ENCODE assay signal across 8 cellular contexts in the genomic region with DNA sequence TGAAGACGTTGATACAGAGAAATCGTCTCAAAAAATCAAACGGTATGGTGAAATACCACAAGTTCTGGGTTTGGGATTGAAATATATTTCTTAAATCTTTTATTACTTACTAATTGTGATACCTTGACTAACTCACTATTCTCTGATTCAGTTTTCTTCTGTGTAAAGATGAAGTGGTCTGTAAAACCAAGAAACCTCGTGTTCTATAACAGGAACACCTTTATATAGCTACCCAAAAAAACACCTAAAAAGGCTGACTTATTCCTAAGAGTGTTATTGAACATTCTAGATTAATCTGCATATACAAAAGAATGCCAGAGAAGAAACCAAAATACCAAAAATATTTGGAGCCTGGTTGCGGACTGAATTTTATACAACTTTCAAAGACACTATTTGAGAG. TPM values are rescaled to one million over a fixed set of nuclear protein-coding genes. Genes with fewer than 3 reads are reported as not detected.
A peak's percentile ranks its signal among the peaks of the same experiment; 100 is the strongest.
DNase-seq lines count a peak whose midpoint lies in the region; ATAC-seq, FAIRE-seq and TF ChIP-seq lines count a peak whose summit lies in the region.

No MANE protein-coding gene starts in this region.

- H3K4me1 ChIP-seq in thoracic aorta (ENCODE audit: control insufficient read depth in 1 of 2, low read depth in 2 of 2): peaks cover 12 to 14% of the 10 kb centered on the region in 2 donors

- peak overlapping the region; percentile 48 to 76 for H3K27ac ChIP-seq in thoracic aorta

- peak overlapping the region; percentile 79 for H3K4me3 Mint-ChIP-seq in activated CD8-positive, alpha-beta memory T cell treated with anti-CD3 and anti-CD28 coated beads, Interleukin-2, amount 10 ng/mL, durations not matched to agents 7 days and 5 days
- H3K4me3 Mint-ChIP-seq in activated CD4-positive, alpha-beta memory T cell treated with anti-CD3 and anti-CD28 coated beads for 36 hours: peak overlapping the region; percentile 82

- no peak for TF ChIP-seq CTCF in thoracic aorta (IDR thresholded peaks at IDR 0.05)

- intact Hi-C loops in activated CD4-positive, alpha-beta memory T cell treated with anti-CD3 and anti-CD28 coated beads for 36 hours (cut with micrococcal nuclease): loop anchor here (5.0 to 10.0 kb wide), 3 partner anchors 268 to 1530 kb away; no protein-coding TSS in a partner anchor

- ATAC-seq in activated CD8-positive, alpha-beta memory T cell treated with anti-CD3 and anti-CD28 coated beads, Interleukin-2, amount 10 ng/mL, durations not matched to agents 7 days and 5 days: no peak
- ATAC-seq in thoracic aorta (ENCODE audit: insufficient number of reproducible peaks, low FRiP score, low read depth) (no peak), HG03432 (IDR thresholded peaks at IDR 0.05; ENCODE audit: unreplicated experiment) (no peak)

- CTCF ChIA-PET in activated CD8-positive, alpha-beta memory T cell treated with anti-CD3 and anti-CD28 coated beads, Interleukin-2, amount 10 ng/mL, durations not matched to agents 7 days and 5 days (lab: Charles Lee): no interaction called here
- CTCF ChIA-PET in activated CD4-positive, alpha-beta memory T cell treated with anti-CD3 and anti-CD28 coated beads for 36 hours (lab: Charles Lee): no interaction called here

- POLR2A ChIA-PET in activated CD4-positive, alpha-beta memory T cell treated with anti-CD3 and anti-CD28 coated beads for 36 hours (lab: Charles Lee): no interaction called here

- H3K4me3 ChIP-seq in thoracic aorta: peak overlapping the region; percentile 83

- no peaks in the 10 kb centered on the region for H3K9me3 ChIP-seq in thoracic aorta

- H3K36me3 ChIP-seq in thoracic aorta: no peaks in the 10 kb centered on the region

- DNase-seq in activated CD8-positive, alpha-beta memory T cell treated with anti-CD3 and anti-CD28 coated beads, Interleukin-2, amount 10 ng/mL, durations not matched to agents 7 days and 5 days: no peak
- DNase-seq in activated CD8-positive, alpha-beta memory T cell treated with anti-CD3 and anti-CD28 coated beads, Interleukin-2, amount 50 U/mL, for 4 hours: no peak
- DNase-seq in activated CD4-positive, alpha-beta memory T cell treated with anti-CD3 and anti-CD28 coated beads for 36 hours: no peak
- no peak for DNase-seq in thoracic aorta (ENCODE audit: low spot score)
- no peak for DNase-seq in NCI-H774 (lab: John Stamatoyannopoulos, UW)
- DNase-seq in GM03348 (ENCODE audit: low spot score): no peak

- H3K27me3 ChIP-seq in thoracic aorta (replicated peaks; ENCODE audit: insufficient read depth): no peaks in the 10 kb centered on the region

- FAIRE-seq in islet of Langerhans (lab: Jason Lieb, UNC): peak; percentile 9

- peaks cover 2% of the 10 kb centered on the region for H3K36me3 Mint-ChIP-seq in activated CD8-positive, alpha-beta memory T cell treated with anti-CD3 and anti-CD28 coated beads, Interleukin-2, amount 10 ng/mL, durations not matched to agents 7 days and 5 days
- H3K36me3 Mint-ChIP-seq in activated CD4-positive, alpha-beta memory T cell treated with anti-CD3 and anti-CD28 coated beads for 36 hours: peaks cover 10% of the 10 kb centered on the region

- peaks cover 18% of the 10 kb centered on the region for H3K4me1 Mint-ChIP-seq in activated CD8-positive, alpha-beta memory T cell treated with anti-CD3 and anti-CD28 coated beads, Interleukin-2, amount 10 ng/mL, durations not matched to agents 7 days and 5 days
- H3K4me1 Mint-ChIP-seq in activated CD4-positive, alpha-beta memory T cell treated with anti-CD3 and anti-CD28 coated beads for 36 hours (ENCODE audit: low read depth): peaks cover 18% of the 10 kb centered on the region

- peak overlapping the region; percentile 82 for H3K27ac Mint-ChIP-seq in activated CD8-positive, alpha-beta memory T cell treated with anti-CD3 and anti-CD28 coated beads, Interleukin-2, amount 10 ng/mL, durations not matched to agents 7 days and 5 days
- peak overlapping the region; percentile 86 for H3K27ac Mint-ChIP-seq in activated CD4-positive, alpha-beta memory T cell treated with anti-CD3 and anti-CD28 coated beads for 36 hours

- no peaks in the 10 kb centered on the region for H3K9me3 Mint-ChIP-seq in activated CD8-positive, alpha-beta memory T cell treated with anti-CD3 and anti-CD28 coated beads, Interleukin-2, amount 10 ng/mL, durations not matched to agents 7 days and 5 days (ENCODE audit: low read depth)
- no peaks in the 10 kb centered on the region for H3K9me3 Mint-ChIP-seq in activated CD4-positive, alpha-beta memory T cell treated with anti-CD3 and anti-CD28 coated beads for 36 hours

- no peaks in the 10 kb centered on the region for H3K27me3 Mint-ChIP-seq in activated CD8-positive, alpha-beta memory T cell treated with anti-CD3 and anti-CD28 coated beads, Interleukin-2, amount 10 ng/mL, durations not matched to agents 7 days and 5 days
- H3K27me3 Mint-ChIP-seq in activated CD4-positive, alpha-beta memory T cell treated with anti-CD3 and anti-CD28 coated beads for 36 hours: no peaks in the 10 kb centered on the region

RNA-seq across cellular contexts. Expression of a gene that starts 0.7 kb away (rescaled TPM):
- total RNA-seq in activated CD8-positive, alpha-beta memory T cell treated with anti-CD3 and anti-CD28 coated beads, Interleukin-2, amount 10 ng/mL, durations not matched to agents 7 days and 5 days: 1 to 10 TPM; 1.4 to 1.6 TPM
- total RNA-seq in activated CD4-positive, alpha-beta memory T cell treated with anti-CD3 and anti-CD28 coated beads for 36 hours: 1 to 10 TPM; 1.1 to 1.7 TPM
- total RNA-seq in thoracic aorta: 1 to 10 TPM in 1 of 2 donors, under 1 TPM in 1; 0.85 to 1.1 TPM

RNA-seq across cellular contexts. Expression of a gene that starts 0.8 kb away (rescaled TPM):
- total RNA-seq in activated CD8-positive, alpha-beta memory T cell treated with anti-CD3 and anti-CD28 coated beads, Interleukin-2, amount 10 ng/mL, durations not matched to agents 7 days and 5 days: 10 to 100 TPM in 1 of 2 experiments, 1 to 10 TPM in 1; 8.5 to 10.0 TPM
- total RNA-seq in activated CD4-positive, alpha-beta memory T cell treated with anti-CD3 and anti-CD28 coated beads for 36 hours: 10 to 100 TPM in 1 of 2 experiments, 1 to 10 TPM in 1; 9.0 to 10.4 TPM
- total RNA-seq in thoracic aorta: 10 to 100 TPM in 1 of 2 donors, 1 to 10 TPM in 1; 8.9 to 17.1 TPM

RNA-seq across cellular contexts. Expression of a gene that starts 37.9 kb away (rescaled TPM):
- total RNA-seq in activated CD8-positive, alpha-beta memory T cell treated with anti-CD3 and anti-CD28 coated beads, Interleukin-2, amount 10 ng/mL, durations not matched to agents 7 days and 5 days: not detected
- under 1 TPM in 1 of 2 experiments, not detected in 1; 0.38 TPM for total RNA-seq in activated CD4-positive, alpha-beta memory T cell treated with anti-CD3 and anti-CD28 coated beads for 36 hours
- 1 to 10 TPM; 6.6 to 9.7 TPM for total RNA-seq in thoracic aorta

Comparison
In these comparisons a context has a peak if more than half of its experiments do, and no peak if none do; other contexts are left out.
1. RNA of a gene that starts 37.9 kb away (total RNA-seq): 6.6 to 9.7 TPM in thoracic aorta; 0.38 TPM in activated CD4-positive, alpha-beta memory T cell treated with anti-CD3 and anti-CD28 coated beads for 36 hours and not detected in activated CD8-positive, alpha-beta memory T cell treated with anti-CD3 and anti-CD28 coated beads, Interleukin-2, amount 10 ng/mL, durations not matched to agents 7 days and 5 days; every median in the first group is over 4 times any median in the second.